ENCODE assay signal across 7 cellular contexts in the genomic region with DNA sequence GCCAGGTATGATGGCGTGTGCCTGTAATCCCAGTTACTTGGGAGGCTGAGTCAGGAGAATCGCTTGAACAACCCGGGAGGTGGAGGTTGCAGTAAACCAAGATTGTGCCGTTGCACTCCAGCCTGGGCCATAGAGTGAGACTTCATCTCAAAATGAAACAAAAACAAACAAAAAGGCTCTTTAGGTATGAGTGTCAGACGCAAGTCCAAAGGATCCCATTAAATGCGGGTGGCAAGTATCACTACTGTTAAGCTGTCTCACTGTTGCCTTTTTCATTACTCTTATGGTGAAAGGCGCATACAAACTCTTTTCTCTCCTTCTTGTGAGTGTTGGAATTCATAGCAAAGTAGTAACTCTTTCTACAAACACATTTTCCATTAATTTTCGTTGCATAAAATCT.
"Had no signal": no experiment of that assay in that cellular context is flagged by ENCODE, and none has a peak within 500 bp of the region (broad histone marks: within the 10 kb centered on the region; RNA-seq: fewer than 3 reads in every experiment).

No MANE protein-coding gene starts in this region.

- DNase-seq: IMR-90, KBM-7, KG1 had no signal

- H3K27ac ChIP-seq: HL-60, KMS-11 had no signal

- H3K9ac ChIP-seq: KMS-11 had no signal

- H3K4me3 ChIP-seq: K562 had no signal

- H3K4me2 ChIP-seq: KMS-11 had no signal

- ATAC-seq: HepG2, K562 had no signal
